In the genomic region with DNA sequence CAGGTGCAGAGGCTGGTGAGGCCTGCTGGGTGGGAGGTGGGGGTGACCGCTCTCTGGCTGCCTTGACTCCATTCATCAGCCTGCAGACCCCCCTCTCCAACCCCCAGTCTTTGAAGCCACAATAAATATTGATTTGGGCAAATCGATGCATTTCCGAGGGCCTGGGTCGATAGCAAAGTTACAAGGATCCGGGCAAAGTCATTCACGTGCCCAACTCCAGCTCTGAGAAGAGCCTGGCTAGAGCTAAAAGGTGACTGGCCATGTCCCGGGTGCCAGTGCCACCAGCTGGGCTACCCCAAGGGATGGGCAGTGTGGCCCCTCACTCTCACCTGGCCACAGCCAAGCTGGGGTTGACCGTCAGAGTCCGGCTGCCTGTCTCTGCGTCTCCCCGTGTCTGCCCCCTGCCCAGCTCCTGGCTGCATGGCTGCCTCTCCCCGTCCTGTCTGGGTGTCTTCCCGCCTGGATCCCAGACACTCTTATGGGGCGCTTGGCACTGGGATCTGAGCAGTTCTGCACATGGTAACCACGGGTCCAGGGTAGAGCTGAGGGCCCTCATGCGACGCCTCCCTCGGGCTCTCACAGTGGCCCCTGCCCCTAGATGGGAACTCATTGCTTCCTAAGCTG, we compare ENCODE assay signal across 1 cellular context.
TF ChIP-seq lines count a peak whose summit lies in the region.

No MANE protein-coding gene starts in this region.

TF ChIP-seq in GM23338, 12 proteins besides CTCF, POLR2A, EP300 and RAD21 (continued from another document):
- TF ChIP-seq, protein P1, sequence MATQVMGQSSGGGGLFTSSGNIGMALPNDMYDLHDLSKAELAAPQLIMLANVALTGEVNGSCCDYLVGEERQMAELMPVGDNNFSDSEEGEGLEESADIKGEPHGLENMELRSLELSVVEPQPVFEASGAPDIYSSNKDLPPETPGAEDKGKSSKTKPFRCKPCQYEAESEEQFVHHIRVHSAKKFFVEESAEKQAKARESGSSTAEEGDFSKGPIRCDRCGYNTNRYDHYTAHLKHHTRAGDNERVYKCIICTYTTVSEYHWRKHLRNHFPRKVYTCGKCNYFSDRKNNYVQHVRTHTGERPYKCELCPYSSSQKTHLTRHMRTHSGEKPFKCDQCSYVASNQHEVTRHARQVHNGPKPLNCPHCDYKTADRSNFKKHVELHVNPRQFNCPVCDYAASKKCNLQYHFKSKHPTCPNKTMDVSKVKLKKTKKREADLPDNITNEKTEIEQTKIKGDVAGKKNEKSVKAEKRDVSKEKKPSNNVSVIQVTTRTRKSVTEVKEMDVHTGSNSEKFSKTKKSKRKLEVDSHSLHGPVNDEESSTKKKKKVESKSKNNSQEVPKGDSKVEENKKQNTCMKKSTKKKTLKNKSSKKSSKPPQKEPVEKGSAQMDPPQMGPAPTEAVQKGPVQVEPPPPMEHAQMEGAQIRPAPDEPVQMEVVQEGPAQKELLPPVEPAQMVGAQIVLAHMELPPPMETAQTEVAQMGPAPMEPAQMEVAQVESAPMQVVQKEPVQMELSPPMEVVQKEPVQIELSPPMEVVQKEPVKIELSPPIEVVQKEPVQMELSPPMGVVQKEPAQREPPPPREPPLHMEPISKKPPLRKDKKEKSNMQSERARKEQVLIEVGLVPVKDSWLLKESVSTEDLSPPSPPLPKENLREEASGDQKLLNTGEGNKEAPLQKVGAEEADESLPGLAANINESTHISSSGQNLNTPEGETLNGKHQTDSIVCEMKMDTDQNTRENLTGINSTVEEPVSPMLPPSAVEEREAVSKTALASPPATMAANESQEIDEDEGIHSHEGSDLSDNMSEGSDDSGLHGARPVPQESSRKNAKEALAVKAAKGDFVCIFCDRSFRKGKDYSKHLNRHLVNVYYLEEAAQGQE (IDR thresholded peaks at IDR 0.05; ENCODE audit: unreplicated experiment), result no peak
- TF ChIP-seq NANOG (IDR thresholded peaks at IDR 0.05; ENCODE audit: borderline replicate concordance) (no peak), CREB1 (CRISPR knock-in tag; IDR thresholded peaks at IDR 0.05; ENCODE audit: low read depth) (no peak), STAT1 (IDR thresholded peaks at IDR 0.05; ENCODE audit: unreplicated experiment) (no peak), JUNB (IDR thresholded peaks at IDR 0.05; ENCODE audit: unreplicated experiment) (no peak), EZH2 (IDR thresholded peaks at IDR 0.05; ENCODE audit: low read depth, unreplicated experiment) (no peak), POLR2AphosphoS5 (IDR thresholded peaks at IDR 0.05; ENCODE audit: low read depth) (no peak), ZNF114 (CRISPR knock-in tag; IDR thresholded peaks at IDR 0.05) (no peak), ZNF462 (CRISPR knock-in tag; IDR thresholded peaks at IDR 0.05) (no peak), EZH2phosphoT487 (IDR thresholded peaks at IDR 0.05; ENCODE audit: unreplicated experiment) (no peak)
- TF ChIP-seq, protein P2, sequence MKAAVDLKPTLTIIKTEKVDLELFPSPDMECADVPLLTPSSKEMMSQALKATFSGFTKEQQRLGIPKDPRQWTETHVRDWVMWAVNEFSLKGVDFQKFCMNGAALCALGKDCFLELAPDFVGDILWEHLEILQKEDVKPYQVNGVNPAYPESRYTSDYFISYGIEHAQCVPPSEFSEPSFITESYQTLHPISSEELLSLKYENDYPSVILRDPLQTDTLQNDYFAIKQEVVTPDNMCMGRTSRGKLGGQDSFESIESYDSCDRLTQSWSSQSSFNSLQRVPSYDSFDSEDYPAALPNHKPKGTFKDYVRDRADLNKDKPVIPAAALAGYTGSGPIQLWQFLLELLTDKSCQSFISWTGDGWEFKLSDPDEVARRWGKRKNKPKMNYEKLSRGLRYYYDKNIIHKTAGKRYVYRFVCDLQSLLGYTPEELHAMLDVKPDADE (IDR thresholded peaks at IDR 0.05), result no peak
